Comparison of ENCODE assay signal across 23 cellular contexts in the genomic region with DNA sequence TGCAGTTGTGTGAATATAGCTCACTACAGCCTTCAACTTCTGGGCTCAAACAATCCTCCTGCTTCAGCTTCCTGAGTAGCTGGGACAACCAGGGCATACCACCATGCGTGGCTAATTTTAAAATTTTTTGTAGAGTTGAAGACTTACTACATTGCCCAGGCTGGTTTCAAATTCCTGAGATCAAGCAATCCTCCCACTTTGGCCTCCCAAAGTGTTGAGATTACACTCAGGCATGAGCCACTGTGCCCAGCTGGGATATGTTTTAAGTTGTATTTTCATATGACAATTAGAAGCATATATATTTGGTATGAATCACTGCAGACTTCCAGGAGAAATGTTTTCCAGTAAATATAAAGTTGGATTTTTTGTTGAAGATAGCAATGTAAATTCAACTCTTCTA.
"Had no signal": no experiment of that assay in that cellular context is flagged by ENCODE, and none has a peak within 500 bp of the region (broad histone marks: within the 10 kb centered on the region; RNA-seq: fewer than 3 reads in every experiment).

No MANE protein-coding gene starts in this region.

- H3K27me3 ChIP-seq: ascending aorta, body of pancreas, cardiac muscle cell had no signal

- ATAC-seq: activated CD8-positive, alpha-beta T cell treated with anti-CD3 and anti-CD28 coated beads for 36 hours; body of pancreas; T-cell had no signal

- DNase-seq: activated CD4-positive, alpha-beta T cell treated with anti-CD3 and anti-CD28 coated beads for 4 hours; activated CD8-positive, alpha-beta memory T cell treated with anti-CD3 and anti-CD28 coated beads, Interleukin-2, amount 50 U/mL, for 48 hours; activated CD8-positive, alpha-beta T cell treated with anti-CD3 and anti-CD28 coated beads for 36 hours; activated naive CD4-positive, alpha-beta T cell treated with anti-CD3 and anti-CD28 coated beads, Interleukin-2, amount 50 U/mL, for 16 hours; activated naive CD8-positive, alpha-beta T cell treated with anti-CD3 and anti-CD28 coated beads, Interleukin-2, amount 10 ng/mL, durations not matched to agents 7 days and 5 days; activated T-cell treated with anti-CD3 and anti-CD28 coated beads, Interleukin-2, amount 50 U/mL, for 1 hour; amniotic stem cell; body of pancreas; Kasumi-1; KBM-7; NCI-H1105 treated with DMSO at 0.1 percent for 48 hours; NCI-H1436 treated with DMSO at 0.1 percent for 48 hours; NCI-H187; NCI-H2081; NCI-H345; NCI-H510A; NCI-H526 treated with DMSO at 0.1 percent for 48 hours; NCI-H82; SIG-M5; T-cell had no signal

- H3K4me3 ChIP-seq: ascending aorta, body of pancreas, cardiac muscle cell had no signal

- H3K4me1 ChIP-seq: ascending aorta, body of pancreas had no signal

- H3K9me3 ChIP-seq: ascending aorta, body of pancreas had no signal

- H3K27ac ChIP-seq: ascending aorta, body of pancreas, cardiac muscle cell, VCaP had no signal
